Comparison of ENCODE assay signal across 9 cellular contexts in genomic region chr2:26246818-26247217, GRCh38. TPM values are rescaled to one million over a fixed set of nuclear protein-coding genes. Genes with fewer than 3 reads are reported as not detected.
DNase-seq lines count a peak whose midpoint lies in the region; ATAC-seq and TF ChIP-seq lines count a peak whose summit lies in the region.
"Had no signal": no experiment of that assay in that cellular context is flagged by ENCODE, and none has a peak within 500 bp of the region (broad histone marks: within the 10 kb centered on the region; RNA-seq: fewer than 3 reads in every experiment).

No MANE protein-coding gene starts in this region.

- no peaks in the 10 kb centered on the region for H3K9me3 ChIP-seq in tibial nerve

- peaks cover 40% of the 10 kb centered on the region for H3K4me1 Mint-ChIP-seq in T-helper 2 cell treated with Interferon-gamma antibody and Interleukin-4, amounts not matched to agents 5 μg/mL and 100 μg/mL, for 36 hours (ENCODE audit: low read depth)
- peaks cover 46% of the 10 kb centered on the region for H3K4me1 Mint-ChIP-seq in stimulated activated naive CD8-positive, alpha-beta T cell treated with anti-CD3 and anti-CD28 coated beads, Interleukin-15, Interleukin-2, amounts not matched to agents 100 ng/mL and 50 ng/mL, for 24 hours (ENCODE audit: low read depth)

- no peak for TF ChIP-seq POLR2A in tibial nerve (IDR thresholded peaks at IDR 0.05)

- no peak overlapping the region for H3K27ac ChIP-seq in tibial nerve
- H3K27ac ChIP-seq: C4-2B had no signal

- no peak for TF ChIP-seq CTCF in tibial nerve (IDR thresholded peaks at IDR 0.05)

- no peaks in the 10 kb centered on the region for H3K27me3 ChIP-seq in tibial nerve

- H3K27ac Mint-ChIP-seq in T-helper 2 cell treated with Interferon-gamma antibody and Interleukin-4, amounts not matched to agents 5 μg/mL and 100 μg/mL, for 36 hours = peak overlapping the region; percentile 55
- peak overlapping the region; percentile 49 for H3K27ac Mint-ChIP-seq in stimulated activated naive CD8-positive, alpha-beta T cell treated with anti-CD3 and anti-CD28 coated beads, Interleukin-15, Interleukin-2, amounts not matched to agents 100 ng/mL and 50 ng/mL, for 24 hours

- H3K27me3 Mint-ChIP-seq in T-helper 2 cell treated with Interferon-gamma antibody and Interleukin-4, amounts not matched to agents 5 μg/mL and 100 μg/mL, for 36 hours (ENCODE audit: low read depth) = no peaks in the 10 kb centered on the region
- no peaks in the 10 kb centered on the region for H3K27me3 Mint-ChIP-seq in stimulated activated naive CD8-positive, alpha-beta T cell treated with anti-CD3 and anti-CD28 coated beads, Interleukin-15, Interleukin-2, amounts not matched to agents 100 ng/mL and 50 ng/mL, for 24 hours

- no peak for TF ChIP-seq EP300 in tibial nerve (IDR thresholded peaks at IDR 0.05)

- H3K36me3 Mint-ChIP-seq in T-helper 2 cell treated with Interferon-gamma antibody and Interleukin-4, amounts not matched to agents 5 μg/mL and 100 μg/mL, for 36 hours (ENCODE audit: low read depth) = peaks cover 4% of the 10 kb centered on the region
- H3K36me3 Mint-ChIP-seq in stimulated activated naive CD8-positive, alpha-beta T cell treated with anti-CD3 and anti-CD28 coated beads, Interleukin-15, Interleukin-2, amounts not matched to agents 100 ng/mL and 50 ng/mL, for 24 hours (ENCODE audit: low read depth) = peaks cover 4% of the 10 kb centered on the region

- H3K4me1 ChIP-seq in tibial nerve = peaks cover 0 to 49% (median 29%) of the 10 kb centered on the region in 4 donors

- H3K36me3 ChIP-seq in tibial nerve = no peaks in the 10 kb centered on the region

- H3K4me3 Mint-ChIP-seq in T-helper 2 cell treated with Interferon-gamma antibody and Interleukin-4, amounts not matched to agents 5 μg/mL and 100 μg/mL, for 36 hours = peak overlapping the region; percentile 96
- H3K4me3 Mint-ChIP-seq in stimulated activated naive CD8-positive, alpha-beta T cell treated with anti-CD3 and anti-CD28 coated beads, Interleukin-15, Interleukin-2, amounts not matched to agents 100 ng/mL and 50 ng/mL, for 24 hours = peak overlapping the region; percentile 48

- whole genome bisulfite sequencing in tibial nerve, 2 donors = 81 to 88% methylated on average over 9 of the region's 9 CpGs

- H3K4me3 ChIP-seq in tibial nerve = no peak overlapping the region

- H3K9me3 Mint-ChIP-seq in T-helper 2 cell treated with Interferon-gamma antibody and Interleukin-4, amounts not matched to agents 5 μg/mL and 100 μg/mL, for 36 hours = no peaks in the 10 kb centered on the region
- H3K9me3 Mint-ChIP-seq in stimulated activated naive CD8-positive, alpha-beta T cell treated with anti-CD3 and anti-CD28 coated beads, Interleukin-15, Interleukin-2, amounts not matched to agents 100 ng/mL and 50 ng/mL, for 24 hours = no peaks in the 10 kb centered on the region

- no peak for ATAC-seq in HG03521 (IDR thresholded peaks at IDR 0.05; ENCODE audit: unreplicated experiment)

- peak; percentile 67 for DNase-seq in activated effector memory CD4-positive, alpha-beta T cell treated with anti-CD3 and anti-CD28 coated beads, Interleukin-2, amount 50 U/mL, for 16 hours
- no peak for DNase-seq in activated effector memory CD4-positive, alpha-beta T cell treated with Interleukin-2 at 50 U/mL for 16 hours
- DNase-seq in T-helper 2 cell treated with Interferon-gamma antibody and Interleukin-4, amounts not matched to agents 5 μg/mL and 100 μg/mL, for 36 hours (ENCODE audit: low spot score) = peak; percentile 46
- DNase-seq in fibroblast of peridontal ligament (ENCODE audit: extremely low read depth) (peak; percentile 83), tibial nerve (ENCODE audit: low spot score in 2 of 2) (no peak), NCI-H446 (lab: John Stamatoyannopoulos, UW) (no peak)

RNA-seq across cellular contexts. Expression of gene HADHB, which starts 2.1 kb away (rescaled TPM):
- 100 to 1,000 TPM in 3 of 4 donors, 10 to 100 TPM in 1; 68.1 to 121 (median 110) TPM for total RNA-seq in tibial nerve

RNA-seq across cellular contexts. Expression of gene HADHA, which starts 2.4 kb away (rescaled TPM):
- 100 to 1,000 TPM in 2 of 4 donors, 10 to 100 TPM in 2; 91.8 to 115 (median 104) TPM for total RNA-seq in tibial nerve

Comparison
In these comparisons a context has a peak if more than half of its experiments do, and no peak if none do; other contexts are left out.
1. DNase-seq: peak in activated effector memory CD4-positive, alpha-beta T cell treated with anti-CD3 and anti-CD28 coated beads, Interleukin-2, amount 50 U/mL, for 16 hours (single experiment), T-helper 2 cell treated with Interferon-gamma antibody and Interleukin-4, amounts not matched to agents 5 μg/mL and 100 μg/mL, for 36 hours (single experiment) and fibroblast of peridontal ligament (single experiment); none in activated effector memory CD4-positive, alpha-beta T cell treated with Interleukin-2 at 50 U/mL for 16 hours (single experiment), tibial nerve (0 of 2) and NCI-H446 (0 of 2).